19 cellular contexts compared by ENCODE assay signal in genomic region chr16:9286930-9287329, GRCh38.
A peak's percentile ranks its signal among the peaks of the same experiment; 100 is the strongest.
DNase-seq lines count a peak whose midpoint lies in the region; ATAC-seq, FAIRE-seq and TF ChIP-seq lines count a peak whose summit lies in the region.
"Had no signal": no experiment of that assay in that cellular context is flagged by ENCODE, and none has a peak within 500 bp of the region (broad histone marks: within the 10 kb centered on the region; RNA-seq: fewer than 3 reads in every experiment).

No MANE protein-coding gene starts in this region.

- H4K20me1 ChIP-seq in HepG2 (ENCODE audit: insufficient read depth, low read length) = no peaks in the 10 kb centered on the region

- H3K9me3 ChIP-seq in colonic mucosa = no peaks in the 10 kb centered on the region
- no peaks in the 10 kb centered on the region for H3K9me3 ChIP-seq in HepG2 (ENCODE audit: low read length)
- H3K9me3 ChIP-seq: A549, BE2C had no signal

- CTCF ChIA-PET in HepG2 (lab: Yijun Ruan, JAX; ENCODE audit: low intra/inter-chr PET ratio, low total read pairs) = no interaction called here

- in situ Hi-C loops in HepG2 (cut with HindIII; ENCODE audit: extremely low pct_ligation_motif_present, low pct_unique_long_range_greater_than_20kb) = no loop called here

- no peak for TF ChIP-seq POLR2A in HepG2 (IDR thresholded peaks at IDR 0.05; ENCODE audit: insufficient read depth in 1 of 2, low read depth in 2 of 2, low read length in 2 of 2)

- WGBS in HepG2 (ENCODE audit: low lambda C conversion rate) = 11% methylated on average over 3 of the region's 3 CpGs

- no peaks in the 10 kb centered on the region for H3K4me1 ChIP-seq in colonic mucosa
- peaks cover 6% of the 10 kb centered on the region for H3K4me1 ChIP-seq in HepG2 (ENCODE audit: insufficient read depth, low read length)
- H3K4me1 ChIP-seq: A549, BE2C had no signal

- TF ChIP-seq RAD21 in HepG2 (CRISPR knock-in tag; IDR thresholded peaks at IDR 0.05) = no peak

- FAIRE-seq in HepG2 (lab: Jason Lieb, UNC) = no peak
- FAIRE-seq: A549, D721Med, GM12892, H54 had no signal

- intact Hi-C loops in colonic mucosa (cut with DNase I) = no loop called here
- intact Hi-C loops in HepG2 (cut with micrococcal nuclease; ENCODE audit: unreplicated experiment) = no loop called here

- ATAC-seq in HepG2 (no peak), GM19467 (IDR thresholded peaks at IDR 0.05; ENCODE audit: unreplicated experiment) (no peak), HG02884 (IDR thresholded peaks at IDR 0.05; ENCODE audit: unreplicated experiment) (no peak)
- ATAC-seq: A549, HCT116 had no signal

- DNase-seq in colonic mucosa (peak; percentile 87), HepG2 (ENCODE audit: low spot score) (no peak), mucosa of gallbladder (ENCODE audit: low spot score) (peak; percentile 20), NCI-H524 (lab: John Stamatoyannopoulos, UW) (no peak), NCI-H226 (no peak)
- DNase-seq: BE2C; CD4-positive, alpha-beta memory T cell; DMS153; DMS79 treated with DMSO at 0.1 percent for 48 hours; EL; GDM1 had no signal

- no peaks in the 10 kb centered on the region for H3K79me2 ChIP-seq in HepG2 (ENCODE audit: insufficient read depth, low read length)

- H3K9ac ChIP-seq in colonic mucosa (ENCODE audit: low read depth in 2 of 2, low read length in 2 of 2) (peak overlapping the region in 1 of 2 donors; percentile 26), HepG2 (ENCODE audit: insufficient read depth, low read depth, low read length) (no peak overlapping the region)

- POLR2A ChIA-PET in HepG2 (lab: Yijun Ruan, JAX) = no interaction called here

- BruUV-seq in HepG2 (replicated peaks; lab: Mats Ljungman, UMichigan) = no TSS peak

- TF ChIP-seq CTCF in colonic mucosa (IDR thresholded peaks at IDR 0.05) (no peak), HepG2 (CRISPR knock-in tag; IDR thresholded peaks at IDR 0.05) (no peak)

- H3K4me2 ChIP-seq in HepG2 (ENCODE audit: low read depth, low read length) = no peak overlapping the region
- H3K4me2 ChIP-seq: A549 had no signal

- no peaks in the 10 kb centered on the region for H3K27me3 ChIP-seq in colonic mucosa
- no peaks in the 10 kb centered on the region; a peak in 1 of 5 replicates for H3K27me3 ChIP-seq in HepG2 (ENCODE audit: control insufficient read depth in 1 of 2, insufficient read depth in 2 of 2, low read length in 2 of 2)
- H3K27me3 ChIP-seq: BE2C had no signal

- H3K27ac ChIP-seq in colonic mucosa (peak overlapping the region; percentile 78), HepG2 (ENCODE audit: extremely low read length, insufficient read depth, low read length) (no peak overlapping the region)
- H3K27ac ChIP-seq: A549, C4-2B had no signal

- H2AFZ ChIP-seq in HepG2 (ENCODE audit: low read length) = no peak overlapping the region

- no peaks in the 10 kb centered on the region for H3K36me3 ChIP-seq in colonic mucosa
- H3K36me3 ChIP-seq in HepG2 (replicated peaks in 1 of 2; ENCODE audit: control insufficient read depth in 1 of 2, insufficient read depth in 2 of 2, low read length in 2 of 2) = no peaks in the 10 kb centered on the region
- H3K36me3 ChIP-seq: BE2C had no signal

- H3K4me3 ChIP-seq in colonic mucosa (no peak overlapping the region), HepG2 (replicated peaks in 1 of 3; ENCODE audit: insufficient read depth in 1 of 3, low read depth in 2 of 3, low read length in 3 of 3) (no peak overlapping the region)
- H3K4me3 ChIP-seq: A549 had no signal

- TF ChIP-seq EP300 in HepG2 (IDR thresholded peaks at IDR 0.05; ENCODE audit: low read depth in 2 of 2, low read length in 2 of 2) = no peak
- TF ChIP-seq EP300 in HepG2 (CRISPR knock-in tag; IDR thresholded peaks at IDR 0.05; ENCODE audit: borderline replicate concordance) = no peak

TF ChIP-seq in HepG2, 621 proteins besides CTCF, POLR2A, EP300 and RAD21:
- peak; percentile 45 for TF ChIP-seq HNF4A (CRISPR knock-in tag; IDR thresholded peaks at IDR 0.05)
- TF ChIP-seq ZNF609 (CRISPR knock-in tag; IDR thresholded peaks at IDR 0.05; ENCODE audit: borderline replicate concordance) = no peak
- TF ChIP-seq ZNF263 (CRISPR knock-in tag; IDR thresholded peaks at IDR 0.05) = peak; percentile 90

Comparison
In these comparisons a context has a peak if more than half of its experiments do, and no peak if none do; other contexts are left out.
1. DNase-seq: peak in colonic mucosa (single experiment) and mucosa of gallbladder (single experiment); none in HepG2 (single experiment), NCI-H524 (0 of 2) and NCI-H226 (single experiment).